In genomic region chr3:66910721-66911120, GRCh38 we compare ENCODE assay signal across 9 cellular contexts.
"Had no signal": no experiment of that assay in that cellular context is flagged by ENCODE, and none has a peak within 500 bp of the region (broad histone marks: within the 10 kb centered on the region; RNA-seq: fewer than 3 reads in every experiment).

No MANE protein-coding gene starts in this region.

- H3K4me3 ChIP-seq: GM23248, K562 had no signal

- FAIRE-seq: HTR-8/SVneo, K562 had no signal

- H2AFZ ChIP-seq: GM23248 had no signal

- H3K27ac Mint-ChIP-seq: HFFc6 had no signal

- H3K27ac ChIP-seq: GM23248, HL-60 had no signal

- H3K9ac ChIP-seq: GM23248 had no signal

- DNase-seq: GM23248, GOT3, H7, HFFc6, IMR-90, KG1 had no signal

- H3K4me3 Mint-ChIP-seq: HFFc6 had no signal

- H3K9me3 Mint-ChIP-seq: HFFc6 had no signal
